Comparison of ENCODE assay signal across 10 cellular contexts in the genomic region with DNA sequence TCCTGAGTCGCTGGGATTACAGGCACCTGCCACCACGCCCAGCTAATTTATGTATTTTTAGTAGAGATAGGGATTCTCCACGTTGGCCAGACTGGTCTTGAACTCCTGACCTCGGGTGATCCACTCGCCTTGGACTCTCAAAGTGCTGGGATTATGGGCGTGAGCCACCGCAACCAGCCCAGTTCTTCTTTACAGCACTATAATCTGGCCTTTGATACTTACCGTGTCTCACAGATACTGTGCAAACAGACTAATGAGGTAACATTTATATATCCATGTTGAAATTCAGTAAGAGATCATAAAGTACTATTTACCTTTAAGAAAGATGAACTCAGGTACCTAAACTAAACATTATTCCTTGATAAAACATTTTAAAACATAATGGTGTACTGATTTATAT.
"Had no signal": no experiment of that assay in that cellular context is flagged by ENCODE, and none has a peak within 500 bp of the region (broad histone marks: within the 10 kb centered on the region; RNA-seq: fewer than 3 reads in every experiment).

No MANE protein-coding gene starts in this region.

- H3K4me3 Mint-ChIP-seq: HFFc6 had no signal

- ATAC-seq: HCT116, HepG2, K562 had no signal

- H3K27ac Mint-ChIP-seq: HFFc6 had no signal

- H3K4me3 ChIP-seq: GM23248, HAP-1, K562 had no signal

- H3K4me1 ChIP-seq: HAP-1 had no signal

- H3K9me3 ChIP-seq: HAP-1 had no signal

- DNase-seq: GM23248, GOT3, H7, HFFc6, IMR-90, KG1 had no signal

- H3K36me3 ChIP-seq: HAP-1 had no signal
